In genomic region chr5:89342106-89342876, GRCh38 we compare ENCODE assay signal across 2 cellular contexts.
TF ChIP-seq lines count a peak whose summit lies in the region.

No MANE protein-coding gene starts in this region.

TF ChIP-seq in SK-N-SH treated with all-trans-retinoic acid at 6 μM for 48 hours, 23 proteins besides CTCF, POLR2A, EP300 and RAD21 (continued from another document):
- TF ChIP-seq, protein P1, sequence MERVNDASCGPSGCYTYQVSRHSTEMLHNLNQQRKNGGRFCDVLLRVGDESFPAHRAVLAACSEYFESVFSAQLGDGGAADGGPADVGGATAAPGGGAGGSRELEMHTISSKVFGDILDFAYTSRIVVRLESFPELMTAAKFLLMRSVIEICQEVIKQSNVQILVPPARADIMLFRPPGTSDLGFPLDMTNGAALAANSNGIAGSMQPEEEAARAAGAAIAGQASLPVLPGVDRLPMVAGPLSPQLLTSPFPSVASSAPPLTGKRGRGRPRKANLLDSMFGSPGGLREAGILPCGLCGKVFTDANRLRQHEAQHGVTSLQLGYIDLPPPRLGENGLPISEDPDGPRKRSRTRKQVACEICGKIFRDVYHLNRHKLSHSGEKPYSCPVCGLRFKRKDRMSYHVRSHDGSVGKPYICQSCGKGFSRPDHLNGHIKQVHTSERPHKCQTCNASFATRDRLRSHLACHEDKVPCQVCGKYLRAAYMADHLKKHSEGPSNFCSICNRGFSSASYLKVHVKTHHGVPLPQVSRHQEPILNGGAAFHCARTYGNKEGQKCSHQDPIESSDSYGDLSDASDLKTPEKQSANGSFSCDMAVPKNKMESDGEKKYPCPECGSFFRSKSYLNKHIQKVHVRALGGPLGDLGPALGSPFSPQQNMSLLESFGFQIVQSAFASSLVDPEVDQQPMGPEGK (CRISPR knock-in tag; IDR thresholded peaks at IDR 0.05; ENCODE audit: borderline replicate concordance), result no peak
- TF ChIP-seq, protein P2, sequence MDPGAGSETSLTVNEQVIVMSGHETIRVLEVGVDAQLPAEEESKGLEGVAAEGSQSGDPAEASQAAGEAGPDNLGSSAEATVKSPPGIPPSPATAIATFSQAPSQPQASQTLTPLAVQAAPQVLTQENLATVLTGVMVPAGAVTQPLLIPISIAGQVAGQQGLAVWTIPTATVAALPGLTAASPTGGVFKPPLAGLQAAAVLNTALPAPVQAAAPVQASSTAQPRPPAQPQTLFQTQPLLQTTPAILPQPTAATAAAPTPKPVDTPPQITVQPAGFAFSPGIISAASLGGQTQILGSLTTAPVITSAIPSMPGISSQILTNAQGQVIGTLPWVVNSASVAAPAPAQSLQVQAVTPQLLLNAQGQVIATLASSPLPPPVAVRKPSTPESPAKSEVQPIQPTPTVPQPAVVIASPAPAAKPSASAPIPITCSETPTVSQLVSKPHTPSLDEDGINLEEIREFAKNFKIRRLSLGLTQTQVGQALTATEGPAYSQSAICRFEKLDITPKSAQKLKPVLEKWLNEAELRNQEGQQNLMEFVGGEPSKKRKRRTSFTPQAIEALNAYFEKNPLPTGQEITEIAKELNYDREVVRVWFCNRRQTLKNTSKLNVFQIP (CRISPR knock-in tag; IDR thresholded peaks at IDR 0.05; ENCODE audit: borderline replicate concordance, low read depth), result no peak
- TF ChIP-seq ZNF565 (CRISPR knock-in tag; conservative IDR thresholded peaks at IDR 0.05; ENCODE audit: low read depth), result no peak
- TF ChIP-seq RARB (CRISPR knock-in tag; IDR thresholded peaks at IDR 0.05), result no peak
- no peak for TF ChIP-seq ZNF8 (CRISPR knock-in tag; IDR thresholded peaks at IDR 0.05)
- TF ChIP-seq ZNF70 (CRISPR knock-in tag; IDR thresholded peaks at IDR 0.05), result no peak
- TF ChIP-seq ZC3H10 (CRISPR knock-in tag; IDR thresholded peaks at IDR 0.05), result no peak
- TF ChIP-seq BACH2 (CRISPR knock-in tag; IDR thresholded peaks at IDR 0.05; ENCODE audit: borderline replicate concordance), result no peak
- TF ChIP-seq ISL1 (CRISPR knock-in tag; IDR thresholded peaks at IDR 0.05), result no peak
- TF ChIP-seq TCF4 (CRISPR knock-in tag; IDR thresholded peaks at IDR 0.05; ENCODE audit: borderline replicate concordance), result no peak

TF ChIP-seq in WTC11, 78 proteins besides CTCF, POLR2A, EP300 and RAD21 (continued from another document):
- no peak for TF ChIP-seq HMGXB4 (CRISPR knock-in tag; IDR thresholded peaks at IDR 0.05)
- TF ChIP-seq, protein P3, sequence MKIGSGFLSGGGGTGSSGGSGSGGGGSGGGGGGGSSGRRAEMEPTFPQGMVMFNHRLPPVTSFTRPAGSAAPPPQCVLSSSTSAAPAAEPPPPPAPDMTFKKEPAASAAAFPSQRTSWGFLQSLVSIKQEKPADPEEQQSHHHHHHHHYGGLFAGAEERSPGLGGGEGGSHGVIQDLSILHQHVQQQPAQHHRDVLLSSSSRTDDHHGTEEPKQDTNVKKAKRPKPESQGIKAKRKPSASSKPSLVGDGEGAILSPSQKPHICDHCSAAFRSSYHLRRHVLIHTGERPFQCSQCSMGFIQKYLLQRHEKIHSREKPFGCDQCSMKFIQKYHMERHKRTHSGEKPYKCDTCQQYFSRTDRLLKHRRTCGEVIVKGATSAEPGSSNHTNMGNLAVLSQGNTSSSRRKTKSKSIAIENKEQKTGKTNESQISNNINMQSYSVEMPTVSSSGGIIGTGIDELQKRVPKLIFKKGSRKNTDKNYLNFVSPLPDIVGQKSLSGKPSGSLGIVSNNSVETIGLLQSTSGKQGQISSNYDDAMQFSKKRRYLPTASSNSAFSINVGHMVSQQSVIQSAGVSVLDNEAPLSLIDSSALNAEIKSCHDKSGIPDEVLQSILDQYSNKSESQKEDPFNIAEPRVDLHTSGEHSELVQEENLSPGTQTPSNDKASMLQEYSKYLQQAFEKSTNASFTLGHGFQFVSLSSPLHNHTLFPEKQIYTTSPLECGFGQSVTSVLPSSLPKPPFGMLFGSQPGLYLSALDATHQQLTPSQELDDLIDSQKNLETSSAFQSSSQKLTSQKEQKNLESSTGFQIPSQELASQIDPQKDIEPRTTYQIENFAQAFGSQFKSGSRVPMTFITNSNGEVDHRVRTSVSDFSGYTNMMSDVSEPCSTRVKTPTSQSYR (CRISPR knock-in tag; IDR thresholded peaks at IDR 0.05), result no peak
- TF ChIP-seq ZNF416 (CRISPR knock-in tag; IDR thresholded peaks at IDR 0.05), result no peak
- TF ChIP-seq ATF1 (CRISPR knock-in tag; IDR thresholded peaks at IDR 0.05), result no peak
- no peak for TF ChIP-seq ZBTB21 (CRISPR knock-in tag; IDR thresholded peaks at IDR 0.05; ENCODE audit: borderline replicate concordance)
- TF ChIP-seq E2F1 (CRISPR knock-in tag; IDR thresholded peaks at IDR 0.05), result no peak
